In the genomic region with DNA sequence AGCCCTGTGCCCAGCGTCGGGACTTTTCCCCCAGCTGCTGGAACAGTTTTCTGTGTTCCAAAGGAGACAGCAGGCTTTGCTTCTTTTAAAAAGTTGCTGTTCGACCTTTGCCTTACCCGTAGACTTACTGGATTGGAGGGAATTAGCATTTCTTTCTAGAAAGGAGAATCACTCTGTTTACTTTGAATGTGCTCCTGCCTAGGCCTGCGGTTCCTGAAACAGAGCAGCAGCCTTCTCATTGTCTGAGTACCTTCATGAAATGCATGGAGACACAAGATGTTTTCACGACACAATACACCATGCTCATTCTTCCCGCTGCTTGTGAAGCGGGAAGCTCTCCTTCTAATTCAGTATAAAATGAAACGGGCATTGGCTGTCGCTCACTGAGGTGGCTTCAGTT, we compare ENCODE assay signal across 14 cellular contexts.
DNase-seq lines count a peak whose midpoint lies in the region; FAIRE-seq and TF ChIP-seq lines count a peak whose summit lies in the region.
"Had no signal": no experiment of that assay in that cellular context is flagged by ENCODE, and none has a peak within 500 bp of the region (broad histone marks: within the 10 kb centered on the region; RNA-seq: fewer than 3 reads in every experiment).

No MANE protein-coding gene starts in this region.

- no peak overlapping the region for H3K23ac ChIP-seq in H1 (ENCODE audit: insufficient read length)

- H3K36me3 ChIP-seq in HUES48 (ENCODE audit: control insufficient read depth, insufficient read depth, low read length) (no peaks in the 10 kb centered on the region), H1 (ENCODE audit: control insufficient read depth in 2 of 4, insufficient read depth in 4 of 4, low read length in 3 of 4) (no peaks in the 10 kb centered on the region)
- H3K36me3 ChIP-seq: HAP-1 had no signal

- no peak for TF ChIP-seq CTCF in H1 (IDR thresholded peaks at IDR 0.05; ENCODE audit: control extremely low read depth in 1 of 3, insufficient read depth in 1 of 3, low read depth in 1 of 3, low read length in 3 of 3)
- no peak for TF ChIP-seq CTCF in nephron progenitor cell (IDR thresholded peaks at IDR 0.05)

- no peak overlapping the region for H2BK5ac ChIP-seq in H1 (ENCODE audit: low read depth, low read length)

- DNase-seq in H1 (ENCODE audit: low read depth in 1 of 2, low spot score in 2 of 2) (no peak), nephron progenitor cell (no peak), 8988T (no peak), NCI-H82 (lab: John Stamatoyannopoulos, UW) (no peak), EL (no peak), NOMO-1 treated with DMSO at 0.1 percent for 48 hours (lab: John Stamatoyannopoulos, UW; ENCODE audit: unreplicated experiment) (no peak)
- DNase-seq: Caco-2; CD8-positive, alpha-beta T cell; DND-41; KG1 had no signal

- H2BK120ac ChIP-seq in H1 (replicated peaks; ENCODE audit: low read depth, low read length), result no peak overlapping the region

- no peak overlapping the region for H3K4ac ChIP-seq in H1 (replicated peaks; ENCODE audit: insufficient read length, low read depth, low read length)

- H3K27ac ChIP-seq in HUES48 (ENCODE audit: low read depth, low read length) (peak overlapping the region; percentile 59), H1 (ENCODE audit: low read depth, low read length) (no peak overlapping the region)

- no peak overlapping the region for H4K5ac ChIP-seq in H1 (ENCODE audit: insufficient read length, low read depth, low read length)

- H3K27me3 ChIP-seq in HUES48 (ENCODE audit: control insufficient read depth, insufficient read depth, low read length) (no peaks in the 10 kb centered on the region), H1 (replicated peaks in 1 of 4; ENCODE audit: control insufficient read depth in 3 of 4, extremely low read depth in 1 of 4, insufficient read depth in 3 of 4, low read length in 3 of 4) (no peaks in the 10 kb centered on the region)

- H2AK5ac ChIP-seq in H1 (ENCODE audit: low read depth, low read length), result no peak overlapping the region

- H3K27ac Mint-ChIP-seq in nephron progenitor cell, result peak overlapping the region; percentile 83
- H3K27ac Mint-ChIP-seq: CD8-positive, alpha-beta T cell had no signal

- H3K4me1 ChIP-seq in HUES48 (ENCODE audit: control insufficient read depth, insufficient read depth, low read length), result peaks cover 11% of the 10 kb centered on the region; the same call in 1 of the 2 replicates
- peaks cover 0 to 13% (median 6%) of the 10 kb centered on the region in 4 experiments; a peak in 6 of 7 replicates for H3K4me1 ChIP-seq in H1 (replicated peaks in 1 of 4; ENCODE audit: control insufficient read depth in 3 of 4, insufficient read depth in 4 of 4, low read length in 3 of 4)
- H3K4me1 ChIP-seq: Caco-2, HAP-1 had no signal

- no peak overlapping the region for H3K56ac ChIP-seq in H1 (replicated peaks; ENCODE audit: insufficient read length, low read depth, low read length)

- H4K91ac ChIP-seq in H1 (replicated peaks; ENCODE audit: insufficient read length, low read length), result no peak overlapping the region

- H2BK15ac ChIP-seq in H1 (ENCODE audit: low read length), result no peak overlapping the region; the same call in 1 of the 2 replicates

- H3K4me3 Mint-ChIP-seq in nephron progenitor cell, result no peak overlapping the region
- H3K4me3 Mint-ChIP-seq: CD14-positive monocyte; CD8-positive, alpha-beta T cell; IgD-negative memory B cell had no signal

- no peak overlapping the region for H3K4me3 ChIP-seq in HUES48 (ENCODE audit: low read depth, low read length)
- H3K4me3 ChIP-seq in H1 (ENCODE audit: extremely low read depth in 1 of 4, insufficient read depth in 2 of 4, low read depth in 3 of 4, low read length in 4 of 4), result no peak overlapping the region
- H3K4me3 ChIP-seq: HAP-1 had no signal

- no peak overlapping the region for H3K18ac ChIP-seq in H1 (ENCODE audit: extremely low read depth, low read length)

- peaks cover 2% of the 10 kb centered on the region for H3K36me3 Mint-ChIP-seq in nephron progenitor cell (ENCODE audit: low read depth)

- no peak overlapping the region for H3K9ac ChIP-seq in HUES48 (ENCODE audit: low read depth, low read length)
- H3K9ac ChIP-seq in H1 (replicated peaks in 1 of 4; ENCODE audit: extremely low read depth in 1 of 4, low read depth in 3 of 4, low read length in 3 of 4), result 0 out of 7 replicates have a peak overlapping the region, but pooled peaks of 1 of the 4 experiments have one; percentile 50

- POLR2A ChIA-PET in H1 (lab: Charles Lee; ENCODE audit: partially characterized antibody), result no interaction called here

- no peak overlapping the region for H2AFZ ChIP-seq in H1 (ENCODE audit: low read length)

- WGBS in H1 (ENCODE audit: extremely low coverage in 1 of 2, insufficient coverage in 1 of 2, insufficient read length in 1 of 2, insufficient replicate concordance in 2 of 2, low coverage in 1 of 2, low lambda C conversion rate in 2 of 2, missing lambda C conversion rate in 1 of 2), 2 experiments, result 89% methylated on average over 10 of the region's 10 CpGs; no CpG with 5 or more reads in 1 of the 2 experiments

- H3K4me2 ChIP-seq in H1 (ENCODE audit: insufficient read depth in 1 of 2, low read depth in 2 of 2, low read length in 2 of 2), result peak overlapping the region in 1 of 2 experiments; percentile 44; a peak in 2 of 4 replicates

- peaks cover 0 to 3% of the 10 kb centered on the region in 2 experiments for H4K20me1 ChIP-seq in H1 (replicated peaks in 1 of 2; ENCODE audit: control insufficient read depth in 1 of 2, insufficient read depth in 2 of 2, low read length in 2 of 2)

- FAIRE-seq in H1 (lab: Jason Lieb, UNC), result peak; percentile 42

- no peak overlapping the region; the same call in 1 of the 2 replicates for H4K8ac ChIP-seq in H1 (ENCODE audit: extremely low read depth, insufficient read depth, low read length)

- no peaks in the 10 kb centered on the region; the same call in 1 of the 2 replicates for H3K79me1 ChIP-seq in H1 (ENCODE audit: low read depth, low read length)

- no peak overlapping the region for H3K14ac ChIP-seq in H1 (ENCODE audit: insufficient read length)

- H2BK20ac ChIP-seq in H1 (ENCODE audit: low read length), result no peak overlapping the region

- peaks cover 24% of the 10 kb centered on the region for H3K4me1 Mint-ChIP-seq in nephron progenitor cell

- H3K27me3 Mint-ChIP-seq in nephron progenitor cell (ENCODE audit: low read depth, poor library complexity), result no peaks in the 10 kb centered on the region
- H3K27me3 Mint-ChIP-seq: IgD-negative memory B cell had no signal

- H2BK12ac ChIP-seq in H1 (ENCODE audit: low read depth, low read length), result no peak overlapping the region

- TF ChIP-seq EP300 in H1 (IDR thresholded peaks at IDR 0.05; ENCODE audit: borderline replicate concordance in 1 of 2, low read depth in 2 of 2, low read length in 2 of 2), result no peak

- H3K9me3 ChIP-seq in HUES48 (ENCODE audit: control insufficient read depth, insufficient read depth, low read length) (no peaks in the 10 kb centered on the region), H1 (ENCODE audit: insufficient read depth in 2 of 2, low read depth in 1 of 2, low read length in 1 of 2) (no peaks in the 10 kb centered on the region)
- H3K9me3 ChIP-seq: Caco-2, HAP-1 had no signal

- TF ChIP-seq POLR2A in H1 (IDR thresholded peaks at IDR 0.05; ENCODE audit: control extremely low read depth in 1 of 2, low read depth in 2 of 2, low read length in 2 of 2), result no peak

- no peaks in the 10 kb centered on the region for H3K23me2 ChIP-seq in H1 (ENCODE audit: low read depth, low read length)

- no peaks in the 10 kb centered on the region for H3K9me3 Mint-ChIP-seq in nephron progenitor cell
- H3K9me3 Mint-ChIP-seq: CD14-positive monocyte; CD8-positive, alpha-beta T cell; IgD-negative memory B cell had no signal

- no peak for TF ChIP-seq RAD21 in H1 (IDR thresholded peaks at IDR 0.05 in 1 of 2, conservative IDR thresholded peaks at IDR 0.05 in 1 of 2; ENCODE audit: low read depth in 2 of 2, low read length in 2 of 2)

- no peaks in the 10 kb centered on the region for H3K79me2 ChIP-seq in H1 (ENCODE audit: control insufficient read depth in 1 of 2, insufficient read depth in 2 of 2, low read length in 2 of 2)

- CTCF ChIA-PET in H1 (lab: Charles Lee; ENCODE audit: partially characterized antibody), result interaction anchor here (1.1 to 1.3 kb wide), 2 partner anchors 18 to 68 kb away, joined by 3 to 4 read pairs; no protein-coding TSS in a partner anchor

TF ChIP-seq in H1, 55 proteins besides CTCF, POLR2A, EP300 and RAD21:
- TF ChIP-seq, protein P1, sequence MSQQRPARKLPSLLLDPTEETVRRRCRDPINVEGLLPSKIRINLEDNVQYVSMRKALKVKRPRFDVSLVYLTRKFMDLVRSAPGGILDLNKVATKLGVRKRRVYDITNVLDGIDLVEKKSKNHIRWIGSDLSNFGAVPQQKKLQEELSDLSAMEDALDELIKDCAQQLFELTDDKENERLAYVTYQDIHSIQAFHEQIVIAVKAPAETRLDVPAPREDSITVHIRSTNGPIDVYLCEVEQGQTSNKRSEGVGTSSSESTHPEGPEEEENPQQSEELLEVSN (IDR thresholded peaks at IDR 0.05), result 0 out of 2 replicates have a peak, but pooled peaks have one; percentile 27
- no peak for TF ChIP-seq GABPA (IDR thresholded peaks at IDR 0.05; ENCODE audit: borderline replicate concordance, insufficient read depth, low read length)
TF ChIP-seq in H1: peak in this region for 1.
